Comparison of ENCODE assay signal across 8 cellular contexts in the genomic region with DNA sequence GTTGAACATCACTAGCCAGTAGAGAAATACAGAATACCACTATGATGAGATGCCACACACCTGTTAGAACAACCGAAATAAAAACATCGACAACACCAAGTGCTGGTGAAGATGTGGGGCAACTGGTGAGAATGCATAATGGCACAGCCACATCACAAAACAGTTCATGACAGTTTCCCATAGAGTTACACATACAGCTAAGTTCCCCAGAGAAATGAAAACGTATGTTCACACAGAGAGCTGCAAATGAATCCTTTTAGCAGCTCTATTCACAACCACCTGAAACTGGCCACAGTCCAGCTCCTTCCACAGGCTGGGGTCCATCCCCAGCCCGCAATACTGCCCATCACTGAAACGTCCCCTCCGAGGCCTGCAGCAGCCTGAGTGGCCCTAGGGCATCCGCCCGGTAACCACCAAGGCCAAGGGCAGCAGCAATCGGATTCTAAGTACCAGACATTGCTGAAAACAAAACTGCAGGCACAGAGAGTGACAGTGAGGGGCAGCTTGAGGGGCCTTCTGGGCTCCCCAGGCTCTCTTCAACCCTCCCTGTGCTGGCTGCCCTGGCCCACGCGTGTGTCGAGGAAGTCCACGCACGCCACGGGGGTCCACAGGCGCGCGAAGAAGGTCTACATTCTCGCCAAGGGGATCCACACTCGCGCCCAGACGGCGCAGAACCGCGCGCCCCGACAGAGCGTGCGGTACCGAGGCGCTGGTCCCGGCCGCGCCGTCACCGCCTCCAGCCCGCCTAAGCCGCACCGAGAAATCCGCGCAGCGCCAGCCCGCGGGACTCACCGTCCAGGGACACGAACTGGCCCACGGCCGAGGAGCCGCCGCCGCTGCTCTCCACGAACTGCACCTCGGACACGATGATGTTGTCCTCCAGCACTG. TPM values are rescaled to one million over a fixed set of nuclear protein-coding genes. Genes with fewer than 3 reads are reported as not detected.
DNase-seq lines count a peak whose midpoint lies in the region; ATAC-seq and TF ChIP-seq lines count a peak whose summit lies in the region.

No MANE protein-coding gene starts in this region.

- H3K27ac ChIP-seq in RWPE2 (ENCODE audit: poor library complexity, severe bottlenecking), result peak overlapping the region; percentile 61
- peak overlapping the region; percentile 94 for H3K27ac ChIP-seq in urinary bladder (ENCODE audit: low read depth)

- H3K27me3 ChIP-seq in RWPE2 (ENCODE audit: insufficient read depth, poor library complexity, severe bottlenecking), result no peaks in the 10 kb centered on the region
- no peaks in the 10 kb centered on the region for H3K27me3 ChIP-seq in mucosa of stomach (ENCODE audit: control insufficient read depth, insufficient read depth, low read length)

- 6% methylated on average over 54 of the region's 54 CpGs for WGBS in urinary bladder

- H3K9me3 ChIP-seq in RWPE2 (ENCODE audit: severe bottlenecking), result no peaks in the 10 kb centered on the region
- H3K9me3 ChIP-seq in mucosa of stomach (ENCODE audit: control insufficient read depth, low read length), result no peaks in the 10 kb centered on the region

- no peak for TF ChIP-seq CTCF in RWPE2 (IDR thresholded peaks at IDR 0.05; ENCODE audit: poor library complexity, severe bottlenecking)

- intact Hi-C loops in Right ventricle myocardium superior (cut with DNase I), result no loop called here
- intact Hi-C loops in left ventricle myocardium superior (cut with micrococcal nuclease), result no loop called here

- H3K36me3 ChIP-seq in RWPE2 (ENCODE audit: low read depth), result no peaks in the 10 kb centered on the region
- H3K36me3 ChIP-seq in mucosa of stomach (ENCODE audit: control insufficient read depth, insufficient read depth, low read length), result no peaks in the 10 kb centered on the region
- no peaks in the 10 kb centered on the region for H3K36me3 ChIP-seq in urinary bladder (ENCODE audit: insufficient read depth)

- H3K4me1 ChIP-seq in RWPE2 (ENCODE audit: insufficient read depth, poor library complexity, severe bottlenecking), result peaks cover 3% of the 10 kb centered on the region
- H3K4me1 ChIP-seq in mucosa of stomach (ENCODE audit: control insufficient read depth, insufficient read depth, low read length), result peaks cover 8% of the 10 kb centered on the region
- H3K4me1 ChIP-seq in urinary bladder (ENCODE audit: insufficient read depth), result peaks cover 5% of the 10 kb centered on the region

- peak; percentile 1 for ATAC-seq in Right ventricle myocardium superior (ENCODE audit: poor library complexity)
- no peak for ATAC-seq in left ventricle myocardium superior
- ATAC-seq in HG03025 (IDR thresholded peaks at IDR 0.05; ENCODE audit: low FRiP score, unreplicated experiment), result peak; percentile 22
- peak; percentile 13 for ATAC-seq in RWPE2 (ENCODE audit: low read depth)

- DNase-seq in Right ventricle myocardium superior (peak; percentile 70), left ventricle myocardium superior (no peak), RWPE2 (ENCODE audit: low spot score) (no peak), dedifferentiated amniotic fluid mesenchymal stem cell (ENCODE audit: extremely low spot score) (peak; percentile 13), NCI-H1105 treated with DMSO at 0.1 percent for 48 hours (lab: John Stamatoyannopoulos, UW) (no peak)

- H3K4me3 ChIP-seq in RWPE2 (ENCODE audit: severe bottlenecking), result peak overlapping the region; percentile 70
- H3K4me3 ChIP-seq in mucosa of stomach (ENCODE audit: low read length), result peak overlapping the region; percentile 33
- H3K4me3 ChIP-seq in urinary bladder (ENCODE audit: low read depth, low read length), result peak overlapping the region; percentile 76

- H3K9ac ChIP-seq in mucosa of stomach (ENCODE audit: low read length), result peak overlapping the region; percentile 81

RNA-seq across cellular contexts. Expression of gene BRF1, which starts 0.9 kb away (rescaled TPM):
- total RNA-seq in Right ventricle myocardium superior (17.5 TPM), left ventricle myocardium superior (20.3 TPM), urinary bladder (30.9 TPM)
- polyA plus RNA-seq in urinary bladder, result 19.3 TPM

RNA-seq across cellular contexts. Expression of gene PACS2, which starts 14.7 kb away (rescaled TPM):
- 66.8 TPM for total RNA-seq in Right ventricle myocardium superior
- 76.2 TPM for total RNA-seq in left ventricle myocardium superior
- total RNA-seq in urinary bladder, result 43.8 TPM
- polyA plus RNA-seq in urinary bladder, result 67.9 TPM

RNA-seq across cellular contexts. Expression of gene BTBD6, which starts 51.6 kb away (rescaled TPM):
- total RNA-seq in Right ventricle myocardium superior (45.5 TPM), left ventricle myocardium superior (51.6 TPM), urinary bladder (28.6 TPM)
- 40.6 TPM for polyA plus RNA-seq in urinary bladder

Comparison
In these comparisons a context has a peak if more than half of its experiments do, and no peak if none do; other contexts are left out.
1. DNase-seq: peak in Right ventricle myocardium superior (single experiment) and dedifferentiated amniotic fluid mesenchymal stem cell (single experiment); none in left ventricle myocardium superior (single experiment), RWPE2 (single experiment) and NCI-H1105 treated with DMSO at 0.1 percent for 48 hours (single experiment).
2. Peak in every context shown above with its lines, with median percentiles within 50 percentile points of each other: H3K4me3 ChIP-seq.